In genomic region chr9:16012621-16013020, GRCh38 we compare ENCODE assay signal across 23 cellular contexts.
DNase-seq lines count a peak whose midpoint lies in the region; FAIRE-seq and TF ChIP-seq lines count a peak whose summit lies in the region.
"Had no signal": no experiment of that assay in that cellular context is flagged by ENCODE, and none has a peak within 500 bp of the region (broad histone marks: within the 10 kb centered on the region; RNA-seq: fewer than 3 reads in every experiment).

No MANE protein-coding gene starts in this region.

- H3K36me3 ChIP-seq in bronchial epithelial cell (ENCODE audit: control insufficient read depth, insufficient read depth, low read length): no peaks in the 10 kb centered on the region
- H3K36me3 ChIP-seq: HAP-1 had no signal

- intact Hi-C loops in head of caudate nucleus (cut with DNase I): no loop called here

- no peaks in the 10 kb centered on the region for H3K27me3 ChIP-seq in bronchial epithelial cell (ENCODE audit: control insufficient read depth, insufficient read depth, low read length)

- TF ChIP-seq POLR2A in GM12892 (IDR thresholded peaks at IDR 0.05; ENCODE audit: low read depth, low read length): no peak

- no peak for TF ChIP-seq CTCF in bronchial epithelial cell (IDR thresholded peaks at IDR 0.05; ENCODE audit: insufficient read depth, low read length, severe bottlenecking)

- peak; percentile 64 for DNase-seq in EH (ENCODE audit: low read depth)
- peak; percentile 65 for DNase-seq in NCI-H226
- DNase-seq in bronchial epithelial cell (ENCODE audit: low read depth): peak; percentile 81
- DNase-seq in renal cortical epithelial cell (ENCODE audit: low read depth): peak; percentile 50
- DNase-seq in NAMALWA (ENCODE audit: low spot score): no peak
- no peak for DNase-seq in GM12892 (ENCODE audit: insufficient read length)
- DNase-seq in head of caudate nucleus: no peak
- DNase-seq: activated CD4-positive, alpha-beta memory T cell treated with anti-CD3 and anti-CD28 coated beads, Interleukin-2, amount 10 ng/mL, durations not matched to agents 7 days and 5 days; activated CD4-positive, CD25-positive, alpha-beta regulatory T cell treated with anti-CD3 and anti-CD28 coated beads, Interleukin-2, amount 50 U/mL, for 72 hours; activated gamma-delta T cell treated with Interleukin-2 at 50 U/mL for 16 hours; activated T-cell treated with anti-CD3 and anti-CD28 coated beads for 4 hours; DMS79 treated with DMSO at 0.1 percent for 48 hours; left colon; naive B cell; NCI-H1105 treated with DMSO at 0.1 percent for 48 hours; NCI-H2029; small intestine; stimulated activated CD4-positive, alpha-beta T cell treated with anti-CD3 and anti-CD28 coated beads, Interleukin-2, amount 100 ng/mL, for 24 hours; SW 1271 had no signal

- FAIRE-seq in bronchial epithelial cell (lab: Jason Lieb, UNC): no peak
- FAIRE-seq in GM12892 (lab: Jason Lieb, UNC): no peak
- FAIRE-seq: endometrium, GM12891, HepG2, small intestine had no signal

- H3K4me3 ChIP-seq in bronchial epithelial cell (ENCODE audit: low read depth, low read length): no peak overlapping the region
- H3K4me3 ChIP-seq: HAP-1 had no signal

Comparison
In these comparisons a context has a peak if more than half of its experiments do, and no peak if none do; other contexts are left out.
1. DNase-seq: peak in EH (single experiment), NCI-H226 (single experiment), bronchial epithelial cell (single experiment) and renal cortical epithelial cell (single experiment); none in NAMALWA (single experiment), GM12892 (single experiment) and head of caudate nucleus (0 of 42).